Comparison of ENCODE assay signal across 31 cellular contexts in the genomic region with DNA sequence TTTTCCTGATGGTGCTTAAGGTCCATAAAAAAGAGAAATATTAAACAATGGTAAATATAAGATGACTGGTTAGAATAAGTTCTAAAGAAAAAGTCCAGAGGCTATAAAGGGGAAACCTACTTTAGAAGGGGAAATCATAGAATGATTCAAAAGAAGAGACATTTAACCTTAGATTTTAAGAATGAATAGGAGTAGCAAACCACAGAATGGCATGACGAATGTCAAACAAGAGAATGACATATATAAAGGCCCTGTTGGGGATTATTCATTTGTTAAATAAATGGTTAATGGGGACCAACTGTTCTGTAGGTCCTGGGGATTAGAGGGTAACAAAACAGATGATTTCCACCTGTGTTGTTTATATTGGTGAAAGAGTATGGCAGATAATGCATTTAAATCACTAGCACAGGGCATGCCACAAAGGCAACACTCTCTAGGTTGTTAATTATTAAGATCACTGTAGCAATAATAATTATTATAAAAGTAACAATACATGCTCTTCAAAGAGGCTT.
"Had no signal": no experiment of that assay in that cellular context is flagged by ENCODE, and none has a peak within 500 bp of the region (broad histone marks: within the 10 kb centered on the region; RNA-seq: fewer than 3 reads in every experiment).

No MANE protein-coding gene starts in this region.

- H3K4me3 Mint-ChIP-seq: activated CD4-positive, alpha-beta memory T cell treated with anti-CD3 and anti-CD28 coated beads, Interleukin-2, amount 10 ng/mL, durations not matched to agents 7 days and 5 days; activated CD4-positive, alpha-beta T cell treated with anti-CD3 and anti-CD28 coated beads for 36 hours; activated CD4-positive, alpha-beta T cell treated with anti-CD3 and anti-CD28 coated beads, Interleukin-2, amount 10 ng/mL, durations not matched to agents 7 days and 5 days; activated naive CD4-positive, alpha-beta T cell treated with anti-CD3 and anti-CD28 coated beads, Interleukin-2, amount 10 ng/mL, durations not matched to agents 7 days and 5 days; activated naive CD8-positive, alpha-beta T cell treated with anti-CD3 and anti-CD28 coated beads, Interleukin-2, amount 10 ng/mL, durations not matched to agents 7 days and 5 days; activated T-cell treated with anti-CD3 and anti-CD28 coated beads, Interleukin-2, amount 50 U/mL, for 24 hours; activated T-cell treated with anti-CD3 and anti-CD28 coated beads, Interleukin-2, amount 50 U/mL, for 72 hours; central memory CD8-positive, alpha-beta T cell; dendritic cell treated with granulocyte-macrophage colony-stimulating factor and Interleukin-4, amounts not matched to agents 40 ng/mL and 50 ng/mL, for 4 days; endodermal cell; T-helper 2 cell treated with Interferon-gamma antibody and Interleukin-4, amounts not matched to agents 5 μg/mL and 100 μg/mL, for 36 hours had no signal

- H3K4me1 Mint-ChIP-seq: activated CD4-positive, alpha-beta memory T cell treated with anti-CD3 and anti-CD28 coated beads, Interleukin-2, amount 10 ng/mL, durations not matched to agents 7 days and 5 days; activated CD4-positive, alpha-beta T cell treated with anti-CD3 and anti-CD28 coated beads for 36 hours; activated CD4-positive, alpha-beta T cell treated with anti-CD3 and anti-CD28 coated beads, Interleukin-2, amount 10 ng/mL, durations not matched to agents 7 days and 5 days; activated naive CD4-positive, alpha-beta T cell treated with anti-CD3 and anti-CD28 coated beads, Interleukin-2, amount 10 ng/mL, durations not matched to agents 7 days and 5 days; activated naive CD8-positive, alpha-beta T cell treated with anti-CD3 and anti-CD28 coated beads, Interleukin-2, amount 10 ng/mL, durations not matched to agents 7 days and 5 days; central memory CD8-positive, alpha-beta T cell had no signal

- H3K27ac ChIP-seq: brain microvascular endothelial cell, coronary artery, dorsolateral prefrontal cortex, heart left ventricle, WERI-Rb-1 had no signal

- H3K9me3 Mint-ChIP-seq: activated CD4-positive, alpha-beta T cell treated with anti-CD3 and anti-CD28 coated beads, Interleukin-2, amount 10 ng/mL, durations not matched to agents 7 days and 5 days had no signal

- DNase-seq: activated CD4-positive, alpha-beta memory T cell treated with anti-CD3 and anti-CD28 coated beads, Interleukin-2, amount 10 ng/mL, durations not matched to agents 7 days and 5 days; activated CD4-positive, alpha-beta T cell treated with anti-CD3 and anti-CD28 coated beads for 36 hours; activated CD4-positive, alpha-beta T cell treated with anti-CD3 and anti-CD28 coated beads, Interleukin-2, amount 10 ng/mL, durations not matched to agents 7 days and 5 days; activated CD4-positive, alpha-beta T cell treated with anti-CD3 and anti-CD28 coated beads, Interleukin-2, amount 50 U/mL, for 4 hours; activated CD4-positive, CD25-positive, alpha-beta regulatory T cell; activated CD4-positive, CD25-positive, alpha-beta regulatory T cell treated with anti-CD3 and anti-CD28 coated beads, Interleukin-2, amount 50 U/mL, for 72 hours; activated CD8-positive, alpha-beta memory T cell treated with anti-CD3 and anti-CD28 coated beads, Interleukin-2, amount 50 U/mL, for 48 hours; activated gamma-delta T cell; activated naive CD4-positive, alpha-beta T cell; activated naive CD4-positive, alpha-beta T cell treated with anti-CD3 and anti-CD28 coated beads, Interleukin-2, amount 10 ng/mL, durations not matched to agents 7 days and 5 days; activated naive CD8-positive, alpha-beta T cell treated with anti-CD3 and anti-CD28 coated beads, Interleukin-2, amount 10 ng/mL, durations not matched to agents 7 days and 5 days; activated T-cell treated with anti-CD3 and anti-CD28 coated beads for 4 hours; activated T-cell treated with anti-CD3 and anti-CD28 coated beads, Interleukin-2, amount 50 U/mL, for 24 hours; activated T-cell treated with anti-CD3 and anti-CD28 coated beads, Interleukin-2, amount 50 U/mL, for 72 hours; anterior cingulate cortex; brain microvascular endothelial cell; dorsolateral prefrontal cortex; effector memory CD4-positive, alpha-beta T cell; endodermal cell; foreskin fibroblast; glutamatergic neuron; heart left ventricle; hypothalamus; T1000; WERI-Rb-1 had no signal

- H3K27me3 ChIP-seq: brain microvascular endothelial cell, dorsolateral prefrontal cortex, heart left ventricle had no signal

- H3K36me3 ChIP-seq: brain microvascular endothelial cell, heart left ventricle, WERI-Rb-1 had no signal

- H3K4me1 ChIP-seq: heart left ventricle had no signal

- H3K9me3 ChIP-seq: heart left ventricle had no signal

- H3K27me3 Mint-ChIP-seq: activated CD4-positive, alpha-beta memory T cell treated with anti-CD3 and anti-CD28 coated beads, Interleukin-2, amount 10 ng/mL, durations not matched to agents 7 days and 5 days; activated CD4-positive, alpha-beta T cell treated with anti-CD3 and anti-CD28 coated beads for 36 hours; activated CD4-positive, alpha-beta T cell treated with anti-CD3 and anti-CD28 coated beads, Interleukin-2, amount 10 ng/mL, durations not matched to agents 7 days and 5 days; activated naive CD4-positive, alpha-beta T cell treated with anti-CD3 and anti-CD28 coated beads, Interleukin-2, amount 10 ng/mL, durations not matched to agents 7 days and 5 days; activated naive CD8-positive, alpha-beta T cell treated with anti-CD3 and anti-CD28 coated beads, Interleukin-2, amount 10 ng/mL, durations not matched to agents 7 days and 5 days; activated T-cell treated with anti-CD3 and anti-CD28 coated beads, Interleukin-2, amount 50 U/mL, for 24 hours; central memory CD8-positive, alpha-beta T cell; dendritic cell treated with granulocyte-macrophage colony-stimulating factor and Interleukin-4, amounts not matched to agents 40 ng/mL and 50 ng/mL, for 4 days had no signal

- H3K27ac Mint-ChIP-seq: activated CD4-positive, alpha-beta memory T cell treated with anti-CD3 and anti-CD28 coated beads, Interleukin-2, amount 10 ng/mL, durations not matched to agents 7 days and 5 days; activated CD4-positive, alpha-beta T cell treated with anti-CD3 and anti-CD28 coated beads for 36 hours; activated CD4-positive, alpha-beta T cell treated with anti-CD3 and anti-CD28 coated beads, Interleukin-2, amount 10 ng/mL, durations not matched to agents 7 days and 5 days; activated naive CD4-positive, alpha-beta T cell treated with anti-CD3 and anti-CD28 coated beads, Interleukin-2, amount 10 ng/mL, durations not matched to agents 7 days and 5 days; activated naive CD4-positive, alpha-beta T cell treated with anti-CD3 and anti-CD28 coated beads, Interleukin-2, amount 50 U/mL, for 72 hours; activated naive CD8-positive, alpha-beta T cell treated with anti-CD3 and anti-CD28 coated beads, Interleukin-2, amount 10 ng/mL, durations not matched to agents 7 days and 5 days; activated T-cell treated with anti-CD3 and anti-CD28 coated beads, Interleukin-2, amount 50 U/mL, for 24 hours; activated T-cell treated with anti-CD3 and anti-CD28 coated beads, Interleukin-2, amount 50 U/mL, for 72 hours; dendritic cell treated with granulocyte-macrophage colony-stimulating factor and Interleukin-4, amounts not matched to agents 40 ng/mL and 50 ng/mL, for 4 days; endodermal cell; T-helper 2 cell treated with Interferon-gamma antibody and Interleukin-4, amounts not matched to agents 5 μg/mL and 100 μg/mL, for 36 hours had no signal

- H3K36me3 Mint-ChIP-seq: activated naive CD4-positive, alpha-beta T cell treated with anti-CD3 and anti-CD28 coated beads, Interleukin-2, amount 10 ng/mL, durations not matched to agents 7 days and 5 days; activated naive CD4-positive, alpha-beta T cell treated with anti-CD3 and anti-CD28 coated beads, Interleukin-2, amount 50 U/mL, for 72 hours; activated naive CD8-positive, alpha-beta T cell treated with anti-CD3 and anti-CD28 coated beads, Interleukin-2, amount 10 ng/mL, durations not matched to agents 7 days and 5 days had no signal

- ATAC-seq: activated CD4-positive, alpha-beta T cell treated with anti-CD3 and anti-CD28 coated beads for 36 hours; activated naive CD4-positive, alpha-beta T cell treated with anti-CD3 and anti-CD28 coated beads, Interleukin-2, amount 50 U/mL, for 72 hours; activated T-cell treated with anti-CD3 and anti-CD28 coated beads, Interleukin-2, amount 50 U/mL, for 72 hours; esophagus mucosa; heart left ventricle had no signal

- H3K4me3 ChIP-seq: coronary artery, dorsolateral prefrontal cortex, heart left ventricle had no signal
